In genomic region chr2:37848451-37848850, GRCh38 we compare ENCODE assay signal across 18 cellular contexts.
DNase-seq lines count a peak whose midpoint lies in the region; FAIRE-seq and TF ChIP-seq lines count a peak whose summit lies in the region.
"Had no signal": no experiment of that assay in that cellular context is flagged by ENCODE, and none has a peak within 500 bp of the region (broad histone marks: within the 10 kb centered on the region; RNA-seq: fewer than 3 reads in every experiment).

No MANE protein-coding gene starts in this region.

- no peaks in the 10 kb centered on the region for H3K9me3 ChIP-seq in mammary epithelial cell (replicated peaks; ENCODE audit: insufficient read depth, low read length)
- no peaks in the 10 kb centered on the region for H3K9me3 ChIP-seq in keratinocyte (ENCODE audit: control insufficient read depth, low read depth, low read length)
- H3K9me3 ChIP-seq in esophagus muscularis mucosa, result no peaks in the 10 kb centered on the region
- H3K9me3 ChIP-seq: BLaER1 had no signal

- H4K20me1 ChIP-seq in mammary epithelial cell (ENCODE audit: insufficient read depth, low read length) (no peaks in the 10 kb centered on the region), keratinocyte (ENCODE audit: control insufficient read depth, extremely low read depth, insufficient read depth, low read length) (no peaks in the 10 kb centered on the region)
- H4K20me1 ChIP-seq: BLaER1 had no signal

- H3K4me3 ChIP-seq in mammary epithelial cell (replicated peaks in 1 of 3; ENCODE audit: insufficient read depth in 1 of 3, low read depth in 2 of 3, low read length in 3 of 3), result no peak overlapping the region
- H3K4me3 ChIP-seq in bronchial epithelial cell (ENCODE audit: low read depth, low read length), result no peak overlapping the region
- no peak overlapping the region for H3K4me3 ChIP-seq in keratinocyte (ENCODE audit: control insufficient read depth in 2 of 3, extremely low read depth in 1 of 3, insufficient read depth in 2 of 3, low read depth in 1 of 3, low read length in 3 of 3)
- no peak overlapping the region for H3K4me3 ChIP-seq in esophagus muscularis mucosa
- H3K4me3 ChIP-seq: BLaER1, GM23338 had no signal

- in situ Hi-C loops in mammary epithelial cell (cut with MboI; ENCODE audit: low sequenced_read_pairs in 2 of 2), result no loop called here

- H3K36me3 Mint-ChIP-seq in MCF 10A (ENCODE audit: insufficient read depth, unreplicated experiment), result no peaks in the 10 kb centered on the region
- H3K36me3 Mint-ChIP-seq: CD8-positive, alpha-beta T cell had no signal

- H3K4me2 ChIP-seq in mammary epithelial cell (ENCODE audit: insufficient read depth, low read depth, low read length) (no peak overlapping the region), keratinocyte (ENCODE audit: control insufficient read depth, extremely low read depth, insufficient read depth, low read depth, low read length) (peak overlapping the region; percentile 24)
- H3K4me2 ChIP-seq: BLaER1, GM23338 had no signal

- dilution Hi-C loops in mammary epithelial cell (cut with HindIII; ENCODE audit: low sequenced_read_pairs), result loop anchor here (5.0 to 25.0 kb wide), 2 partner anchors 51 to 436 kb away; no protein-coding TSS in a partner anchor
- dilution Hi-C loops in keratinocyte (cut with MboI; ENCODE audit: extremely low pct_ligation_motif_present, low sequenced_read_pairs), result no loop called here

- no peaks in the 10 kb centered on the region for H3K9me3 Mint-ChIP-seq in MCF 10A (ENCODE audit: unreplicated experiment)
- H3K9me3 Mint-ChIP-seq: CD8-positive, alpha-beta T cell; GM23338; HFFc6 had no signal

- H3K4me1 ChIP-seq in mammary epithelial cell (ENCODE audit: insufficient read depth, low read length) (peaks cover 7% of the 10 kb centered on the region), keratinocyte (ENCODE audit: control insufficient read depth, extremely low read depth, insufficient read depth, low read length) (peaks cover 9% of the 10 kb centered on the region), esophagus muscularis mucosa (peaks cover 7 to 41% (median 30%) of the 10 kb centered on the region in 4 donors)
- H3K4me1 ChIP-seq: BLaER1 had no signal

- no peak for TF ChIP-seq POLR2A in esophagus muscularis mucosa (IDR thresholded peaks at IDR 0.05; ENCODE audit: low read depth)

- CTCF ChIA-PET in mammary epithelial cell (lab: Charles Lee; ENCODE audit: low non-redundant PET), result no interaction called here
- CTCF ChIA-PET in MCF 10A (lab: Yijun Ruan, JAX), result interaction anchor here (0.6 to 0.7 kb wide), 2 partner anchors 53 to 469 kb away, joined by 3 to 4 read pairs; no protein-coding TSS in a partner anchor

- FAIRE-seq in bronchial epithelial cell (lab: Jason Lieb, UNC) (no peak), keratinocyte (lab: Jason Lieb, UNC) (peak; percentile 46), urothelium cell line (lab: Jason Lieb, UNC) (peak; percentile 63)
- FAIRE-seq: G401.6, GM12891 had no signal

- intact Hi-C loops in mammary epithelial cell (cut with micrococcal nuclease), result no loop called here
- intact Hi-C loops in MCF 10A (cut with micrococcal nuclease), result no loop called here
- intact Hi-C loops in esophagus muscularis mucosa (cut with DNase I), result no loop called here

- WGBS in mammary epithelial cell (ENCODE audit: low coverage, missing lambda C conversion rate), result 21% methylated on average over 1 of the region's 2 CpGs
- WGBS in esophagus muscularis mucosa, result 94% methylated on average over 2 of the region's 2 CpGs

- no peak overlapping the region for H3K4me3 Mint-ChIP-seq in MCF 10A (ENCODE audit: unreplicated experiment)
- H3K4me3 Mint-ChIP-seq: CD14-positive monocyte; CD8-positive, alpha-beta T cell; GM23338; HFFc6 had no signal

- no peak overlapping the region for H2AFZ ChIP-seq in mammary epithelial cell (ENCODE audit: low read depth, low read length)
- no peak overlapping the region for H2AFZ ChIP-seq in keratinocyte (ENCODE audit: control insufficient read depth, low read length)
- H2AFZ ChIP-seq: GM23338 had no signal

- DNase-seq in mammary epithelial cell (peak; percentile 42), MCF 10A (ENCODE audit: unreplicated experiment) (no peak), bronchial epithelial cell (ENCODE audit: low read depth) (peak; percentile 74), keratinocyte (ENCODE audit: low read depth, low spot score) (no peak), urothelium cell line (ENCODE audit: low spot score) (no peak), D341Med (ENCODE audit: low spot score) (no peak), NOMO-1 treated with dmso at 0.1 percent for 144 hours (lab: John Stamatoyannopoulos, UW; ENCODE audit: unreplicated experiment) (no peak), esophagus muscularis mucosa (ENCODE audit: extremely low spot score) (no peak)
- DNase-seq: Calu3; CD8-positive, alpha-beta T cell; HFFc6 had no signal

- H3K27me3 Mint-ChIP-seq in MCF 10A (ENCODE audit: insufficient read depth, unreplicated experiment), result no peaks in the 10 kb centered on the region

- no peaks in the 10 kb centered on the region for H3K9me1 ChIP-seq in keratinocyte (ENCODE audit: control insufficient read depth, extremely low read depth, insufficient read depth, low read length)

- TF ChIP-seq CTCF in mammary epithelial cell (conservative IDR thresholded peaks at IDR 0.05 in 1 of 2, IDR thresholded peaks at IDR 0.05 in 1 of 2; ENCODE audit: extremely low read depth in 1 of 2, insufficient read depth in 1 of 2, low read depth in 1 of 2, low read length in 2 of 2) (no peak), MCF 10A (IDR thresholded peaks at IDR 0.05; ENCODE audit: unreplicated experiment) (no peak), bronchial epithelial cell (IDR thresholded peaks at IDR 0.05; ENCODE audit: insufficient read depth, low read length, severe bottlenecking) (no peak), keratinocyte (optimal IDR thresholded peaks at IDR 0.05 in 1 of 3, IDR thresholded peaks at IDR 0.05 in 1 of 3, conservative IDR thresholded peaks at IDR 0.05 in 1 of 3; ENCODE audit: extremely low read depth in 1 of 3, insufficient read depth in 2 of 3, low read length in 3 of 3) (no peak), esophagus muscularis mucosa (IDR thresholded peaks at IDR 0.05) (no peak)

- TF ChIP-seq EP300 in esophagus muscularis mucosa (IDR thresholded peaks at IDR 0.05), result no peak

- no peak overlapping the region for H3K27ac Mint-ChIP-seq in MCF 10A (ENCODE audit: low read depth, unreplicated experiment)
- H3K27ac Mint-ChIP-seq: CD14-positive monocyte; CD8-positive, alpha-beta T cell; GM23338; HFFc6 had no signal

- H3K27ac ChIP-seq in mammary epithelial cell (ENCODE audit: insufficient read depth, low read depth, low read length) (no peak overlapping the region), keratinocyte (ENCODE audit: control insufficient read depth, insufficient read depth, low read length) (no peak overlapping the region), esophagus muscularis mucosa (replicated peaks in 1 of 4) (peak overlapping the region in 1 of 4 donors; percentile 11)
- H3K27ac ChIP-seq: 22Rv1, BLaER1, HL-60 had no signal

- POLR2A ChIA-PET in MCF 10A (lab: Yijun Ruan, JAX), result interaction anchor here (0.7 kb wide), 1 partner anchor 604 kb away, joined by 3 read pairs; no protein-coding TSS in a partner anchor

- no peaks in the 10 kb centered on the region for H3K36me3 ChIP-seq in mammary epithelial cell (ENCODE audit: insufficient read depth, low read length)
- no peaks in the 10 kb centered on the region for H3K36me3 ChIP-seq in bronchial epithelial cell (ENCODE audit: control insufficient read depth, insufficient read depth, low read length)
- no peaks in the 10 kb centered on the region for H3K36me3 ChIP-seq in keratinocyte (ENCODE audit: control insufficient read depth in 2 of 2, extremely low read depth in 1 of 2, insufficient read depth in 2 of 2, low read length in 2 of 2)
- H3K36me3 ChIP-seq in esophagus muscularis mucosa, result no peaks in the 10 kb centered on the region
- H3K36me3 ChIP-seq: BLaER1 had no signal

- no peaks in the 10 kb centered on the region for H3K4me1 Mint-ChIP-seq in MCF 10A (ENCODE audit: insufficient read depth, unreplicated experiment)

- H3K79me2 ChIP-seq in mammary epithelial cell (ENCODE audit: insufficient read depth, low read length) (no peaks in the 10 kb centered on the region), keratinocyte (ENCODE audit: control insufficient read depth, insufficient read depth, low read length) (no peaks in the 10 kb centered on the region)

- no peak overlapping the region for H3K9ac ChIP-seq in mammary epithelial cell (ENCODE audit: insufficient read depth, low read length)
- no peak overlapping the region for H3K9ac ChIP-seq in keratinocyte (ENCODE audit: control insufficient read depth, extremely low read depth, insufficient read depth, low read length)
- H3K9ac ChIP-seq: BLaER1 had no signal

- BruUV-seq in mammary epithelial cell (replicated peaks; lab: Mats Ljungman, UMichigan), result no TSS peak
- BruUV-seq in MCF 10A (replicated peaks; lab: Mats Ljungman, UMichigan), result no TSS peak

- H3K27me3 ChIP-seq in mammary epithelial cell (ENCODE audit: insufficient read depth, low read length), result no peaks in the 10 kb centered on the region
- H3K27me3 ChIP-seq in bronchial epithelial cell (ENCODE audit: control insufficient read depth, insufficient read depth, low read length), result no peaks in the 10 kb centered on the region
- H3K27me3 ChIP-seq in keratinocyte (ENCODE audit: control insufficient read depth, extremely low read depth, insufficient read depth, low read length), result no peaks in the 10 kb centered on the region
- no peaks in the 10 kb centered on the region for H3K27me3 ChIP-seq in esophagus muscularis mucosa
- H3K27me3 ChIP-seq: BLaER1 had no signal

Comparison
In these comparisons a context has a peak if more than half of its experiments do, and no peak if none do; other contexts are left out.
1. DNase-seq: peak in mammary epithelial cell (single experiment) and bronchial epithelial cell (single experiment); none in MCF 10A (single experiment), keratinocyte (single experiment), urothelium cell line (single experiment), D341Med (single experiment), NOMO-1 treated with dmso at 0.1 percent for 144 hours (single experiment) and esophagus muscularis mucosa (single experiment).